14 cellular contexts compared by ENCODE assay signal in genomic region chr5:139960723-139961383, GRCh38.
DNase-seq lines count a peak whose midpoint lies in the region; ATAC-seq lines count a peak whose summit lies in the region.
"Had no signal": no experiment of that assay in that cellular context is flagged by ENCODE, and none has a peak within 500 bp of the region (broad histone marks: within the 10 kb centered on the region; RNA-seq: fewer than 3 reads in every experiment).

No MANE protein-coding gene starts in this region.

- H3K27ac Mint-ChIP-seq in naive thymus-derived CD4-positive, alpha-beta T cell, result no peak overlapping the region
- H3K27ac Mint-ChIP-seq: CD8-positive, alpha-beta T cell; nephron progenitor cell had no signal

- no peaks in the 10 kb centered on the region for H3K27me3 ChIP-seq in naive thymus-derived CD4-positive, alpha-beta T cell (ENCODE audit: control insufficient read depth in 2 of 2, insufficient read depth in 2 of 2, low read length in 2 of 2)
- H3K27me3 ChIP-seq: body of pancreas had no signal

- peaks cover 0 to 9% (median 4%) of the 10 kb centered on the region in 5 donors for H3K27me3 Mint-ChIP-seq in naive thymus-derived CD4-positive, alpha-beta T cell

- CTCF ChIA-PET in naive thymus-derived CD4-positive, alpha-beta T cell (lab: Charles Lee), result interaction anchor here (1.2 kb wide), 1 partner anchor 8 kb away, joined by 4 read pairs; no protein-coding TSS in a partner anchor

- H3K36me3 Mint-ChIP-seq in naive thymus-derived CD4-positive, alpha-beta T cell, result no peaks in the 10 kb centered on the region
- H3K36me3 Mint-ChIP-seq: CD8-positive, alpha-beta T cell had no signal

- no peak overlapping the region for H3K4me3 Mint-ChIP-seq in naive thymus-derived CD4-positive, alpha-beta T cell
- H3K4me3 Mint-ChIP-seq: CD8-positive, alpha-beta T cell; nephron progenitor cell had no signal

- no peaks in the 10 kb centered on the region for H3K36me3 ChIP-seq in naive thymus-derived CD4-positive, alpha-beta T cell (ENCODE audit: control insufficient read depth in 2 of 3, insufficient read depth in 3 of 3, low read length in 3 of 3)

- POLR2A ChIA-PET in naive thymus-derived CD4-positive, alpha-beta T cell (lab: Charles Lee), result no interaction called here

- no peak overlapping the region for H3K4me3 ChIP-seq in naive thymus-derived CD4-positive, alpha-beta T cell (ENCODE audit: low read length)
- H3K4me3 ChIP-seq: body of pancreas had no signal

- ATAC-seq in GM18508 (IDR thresholded peaks at IDR 0.05; ENCODE audit: insufficient read depth, unreplicated experiment) (peak; percentile 82), GM21360 (IDR thresholded peaks at IDR 0.05; ENCODE audit: unreplicated experiment) (peak; percentile 77), HG03045 (IDR thresholded peaks at IDR 0.05; ENCODE audit: unreplicated experiment) (peak; percentile 88), GM19397 (IDR thresholded peaks at IDR 0.05; ENCODE audit: unreplicated experiment) (no peak)
- no peak for ATAC-seq in naive thymus-derived CD4-positive, alpha-beta T cell
- ATAC-seq: body of pancreas; CD8-positive, alpha-beta T cell had no signal

- H3K27ac ChIP-seq in naive thymus-derived CD4-positive, alpha-beta T cell (ENCODE audit: low read depth, low read length), result no peak overlapping the region
- H3K27ac ChIP-seq: body of pancreas had no signal

- H3K4me1 Mint-ChIP-seq in naive thymus-derived CD4-positive, alpha-beta T cell, result no peaks in the 10 kb centered on the region

- no peaks in the 10 kb centered on the region for H3K4me1 ChIP-seq in naive thymus-derived CD4-positive, alpha-beta T cell (ENCODE audit: control insufficient read depth in 2 of 2, insufficient read depth in 2 of 2, low read length in 2 of 2)
- H3K4me1 ChIP-seq: body of pancreas had no signal

- no peaks in the 10 kb centered on the region for H3K9me3 Mint-ChIP-seq in naive thymus-derived CD4-positive, alpha-beta T cell
- H3K9me3 Mint-ChIP-seq: CD8-positive, alpha-beta T cell; nephron progenitor cell had no signal

- no peaks in the 10 kb centered on the region for H3K9me3 ChIP-seq in naive thymus-derived CD4-positive, alpha-beta T cell (ENCODE audit: control insufficient read depth in 2 of 3, low read length in 3 of 3)
- H3K9me3 ChIP-seq: body of pancreas had no signal

- DNase-seq in cerebellar cortex (ENCODE audit: low spot score) (peak; percentile 56), SKM-1 (lab: John Stamatoyannopoulos, UW; ENCODE audit: unreplicated experiment) (no peak), nucleus accumbens (lab: John Stamatoyannopoulos, UW) (no peak)
- no peak for DNase-seq in naive thymus-derived CD4-positive, alpha-beta T cell
- DNase-seq: activated T-cell treated with anti-CD3 and anti-CD28 coated beads for 4 hours; body of pancreas; IMR-90; nephron progenitor cell; stimulated activated CD4-positive, alpha-beta T cell treated with anti-CD3 and anti-CD28 coated beads, Interleukin-15, amount 100 ng/mL, for 24 hours had no signal

- intact Hi-C loops in naive thymus-derived CD4-positive, alpha-beta T cell (cut with micrococcal nuclease), result loop anchor here in 1 of 2 donors (10.0 kb wide), 1 partner anchor 116 kb away; no protein-coding TSS in a partner anchor

Comparison
In these comparisons a context has a peak if more than half of its experiments do, and no peak if none do; other contexts are left out.
1. ATAC-seq: peak in GM18508 (single experiment), GM21360 (single experiment) and HG03045 (single experiment); none in GM19397 (single experiment) and naive thymus-derived CD4-positive, alpha-beta T cell (single experiment).